9 cellular contexts compared by ENCODE assay signal in genomic region chr19:14418743-14419037, GRCh38. TPM values are rescaled to one million over a fixed set of nuclear protein-coding genes. Genes with fewer than 3 reads are reported as not detected.
DNase-seq lines count a peak whose midpoint lies in the region; ATAC-seq, FAIRE-seq and TF ChIP-seq lines count a peak whose summit lies in the region.
"Had no signal": no experiment of that assay in that cellular context is flagged by ENCODE, and none has a peak within 500 bp of the region (broad histone marks: within the 10 kb centered on the region; RNA-seq: fewer than 3 reads in every experiment).

No MANE protein-coding gene starts in this region.

- H3K4me3 ChIP-seq in astrocyte (ENCODE audit: insufficient read depth, low read depth, low read length) (peak overlapping the region; percentile 90), lower leg skin (ENCODE audit: low read depth, poor library complexity, severe bottlenecking) (peak overlapping the region; percentile 89), transverse colon (peak overlapping the region; percentile 73 to 100 (median 83))

- H4K20me1 ChIP-seq in astrocyte (ENCODE audit: insufficient read depth, low read length), result peaks cover 46% of the 10 kb centered on the region

- intact Hi-C loops in lower leg skin (cut with DNase I; ENCODE audit: low total_unique reads), result no loop called here
- intact Hi-C loops in transverse colon (cut with DNase I; ENCODE audit: low total_unique reads), result loop anchor here (5.0 kb wide), 1 partner anchor 271 kb away; no protein-coding TSS in a partner anchor

- TF ChIP-seq CTCF in astrocyte (IDR thresholded peaks at IDR 0.05; ENCODE audit: insufficient read depth, low read depth, low read length), result no peak
- no peak for TF ChIP-seq CTCF in lower leg skin (IDR thresholded peaks at IDR 0.05)
- TF ChIP-seq CTCF in transverse colon (IDR thresholded peaks at IDR 0.05), result no peak

- H3K4me3 Mint-ChIP-seq in activated T-cell treated with anti-CD3 and anti-CD28 coated beads, Interleukin-2, amount 50 U/mL, for 4 hours, result peak overlapping the region; percentile 94
- peak overlapping the region; percentile 97 for H3K4me3 Mint-ChIP-seq in astrocyte (ENCODE audit: unreplicated experiment)

- no peaks in the 10 kb centered on the region for H3K9me3 Mint-ChIP-seq in activated T-cell treated with anti-CD3 and anti-CD28 coated beads, Interleukin-2, amount 50 U/mL, for 4 hours
- no peaks in the 10 kb centered on the region for H3K9me3 Mint-ChIP-seq in astrocyte (ENCODE audit: unreplicated experiment)

- no peaks in the 10 kb centered on the region for H3K27me3 ChIP-seq in astrocyte (ENCODE audit: insufficient read depth, low read length)
- no peaks in the 10 kb centered on the region for H3K27me3 ChIP-seq in transverse colon

- H3K9me3 ChIP-seq in astrocyte (ENCODE audit: insufficient read depth, low read depth, low read length) (no peaks in the 10 kb centered on the region), transverse colon (no peaks in the 10 kb centered on the region)

- FAIRE-seq in astrocyte (lab: Jason Lieb, UNC), result no peak

- H3K27ac ChIP-seq in astrocyte (ENCODE audit: low read depth, low read length) (peak overlapping the region; percentile 96), transverse colon (peak overlapping the region; percentile 94 to 100 (median 97))

- peaks cover 53% of the 10 kb centered on the region for H3K79me2 ChIP-seq in astrocyte (ENCODE audit: insufficient read depth, low read length)

- peaks cover 5% of the 10 kb centered on the region for H3K36me3 ChIP-seq in astrocyte (ENCODE audit: insufficient read depth, low read length)
- no peaks in the 10 kb centered on the region for H3K36me3 ChIP-seq in transverse colon

- no peak for TF ChIP-seq EP300 in transverse colon (IDR thresholded peaks at IDR 0.05; ENCODE audit: low read depth)

- peak overlapping the region; percentile 83 for H3K4me2 ChIP-seq in astrocyte (ENCODE audit: low read length)

- peak overlapping the region; percentile 94 for H3K9ac ChIP-seq in astrocyte (ENCODE audit: low read length)

- TF ChIP-seq POLR2A in lower leg skin (IDR thresholded peaks at IDR 0.05), result no peak
- no peak for TF ChIP-seq POLR2A in transverse colon (IDR thresholded peaks at IDR 0.05)

- in situ Hi-C loops in transverse colon (cut with MboI; ENCODE audit: low pct_ligation_motif_present in 1 of 4, low pct_unique_long_range_greater_than_20kb in 1 of 4, low sequenced_read_pairs in 3 of 4), result no loop called here

- H3K4me1 Mint-ChIP-seq in activated T-cell treated with anti-CD3 and anti-CD28 coated beads, Interleukin-2, amount 50 U/mL, for 4 hours (ENCODE audit: low read depth), result peaks cover 34% of the 10 kb centered on the region
- peaks cover 20% of the 10 kb centered on the region for H3K4me1 Mint-ChIP-seq in astrocyte (ENCODE audit: low read depth, unreplicated experiment)

- WGBS in lower leg skin, 2 donors, result 0% methylated on average over 9 to 18 of the region's 18 CpGs
- 0% methylated on average over 10 of the region's 18 CpGs; no CpG with 5 or more reads in 1 of the 2 donors for WGBS in transverse colon (ENCODE audit: low coverage in 1 of 2), 2 donors

- no peak for ATAC-seq in activated T-cell treated with anti-CD3 and anti-CD28 coated beads, Interleukin-2, amount 50 U/mL, for 4 hours
- no peak for ATAC-seq in GM21381 (IDR thresholded peaks at IDR 0.05; ENCODE audit: unreplicated experiment)
- no peak for ATAC-seq in GM19395 (IDR thresholded peaks at IDR 0.05; ENCODE audit: unreplicated experiment)

- no peaks in the 10 kb centered on the region for H3K27me3 Mint-ChIP-seq in activated T-cell treated with anti-CD3 and anti-CD28 coated beads, Interleukin-2, amount 50 U/mL, for 4 hours (ENCODE audit: low read depth)
- H3K27me3 Mint-ChIP-seq in astrocyte (ENCODE audit: low read depth, unreplicated experiment), result no peaks in the 10 kb centered on the region

- DNase-seq in activated T-cell treated with anti-CD3 and anti-CD28 coated beads, Interleukin-2, amount 50 U/mL, for 4 hours, result no peak
- DNase-seq in activated T-cell treated with anti-CD3 and anti-CD28 coated beads for 4 hours, result no peak
- DNase-seq in astrocyte (ENCODE audit: low read depth), result no peak
- DNase-seq in lower leg skin (ENCODE audit: low spot score in 2 of 2), result no peak
- no peak for DNase-seq in transverse colon
- no peak for DNase-seq in NCI-H2029 treated with DMSO at 0.1 percent for 48 hours (lab: John Stamatoyannopoulos, UW)

- peaks cover 24% of the 10 kb centered on the region for H3K36me3 Mint-ChIP-seq in activated T-cell treated with anti-CD3 and anti-CD28 coated beads, Interleukin-2, amount 50 U/mL, for 4 hours (ENCODE audit: insufficient read depth)
- H3K36me3 Mint-ChIP-seq in astrocyte (ENCODE audit: low read depth, unreplicated experiment), result peaks cover 3% of the 10 kb centered on the region

- H2AFZ ChIP-seq in astrocyte (ENCODE audit: low read depth, low read length), result peak overlapping the region; percentile 75

- peak overlapping the region; percentile 98 for H3K27ac Mint-ChIP-seq in astrocyte (ENCODE audit: unreplicated experiment)

- H3K4me1 ChIP-seq in astrocyte (ENCODE audit: insufficient read depth, low read length) (peaks cover 13% of the 10 kb centered on the region), transverse colon (peaks cover 18 to 38% (median 24%) of the 10 kb centered on the region in 4 donors)

RNA-seq across cellular contexts. Expression of gene DDX39A, which starts 0.5 kb away (rescaled TPM):
- 100 to 1,000 TPM; 538 to 557 (median 548) TPM for total RNA-seq in activated T-cell treated with anti-CD3 and anti-CD28 coated beads, Interleukin-2, amount 50 U/mL, for 4 hours
- 44.2 and 54.9 TPM in 2 replicates for total RNA-seq in astrocyte
- total RNA-seq in lower leg skin, result 100 to 1,000 TPM in 1 of 4 donors, 10 to 100 TPM in 3; 65.7 to 128 (median 76.4) TPM
- total RNA-seq in transverse colon, result 100 to 1,000 TPM in 3 of 4 donors, 10 to 100 TPM in 1; 66.4 to 286 (median 163) TPM

RNA-seq across cellular contexts. Expression of gene PKN1, which starts 14.4 kb away (rescaled TPM):
- 100 to 1,000 TPM; 171 to 213 (median 197) TPM for total RNA-seq in activated T-cell treated with anti-CD3 and anti-CD28 coated beads, Interleukin-2, amount 50 U/mL, for 4 hours
- 59.2 and 68.3 TPM in 2 replicates for total RNA-seq in astrocyte
- total RNA-seq in lower leg skin, result 10 to 100 TPM; 13.2 to 30.9 (median 16.4) TPM
- 100 to 1,000 TPM in 1 of 4 donors, 10 to 100 TPM in 3; 29.1 to 129 (median 55.0) TPM for total RNA-seq in transverse colon

RNA-seq across cellular contexts. Expression of gene ADGRE5, which starts 37.4 kb away (rescaled TPM):
- 100 to 1,000 TPM; 217 to 280 (median 218) TPM for total RNA-seq in activated T-cell treated with anti-CD3 and anti-CD28 coated beads, Interleukin-2, amount 50 U/mL, for 4 hours
- total RNA-seq in astrocyte, result 8.2 and 9.2 TPM in 2 replicates
- total RNA-seq in lower leg skin, result 10 to 100 TPM in 3 of 4 donors, 1 to 10 TPM in 1; 8.0 to 18.6 (median 15.6) TPM
- total RNA-seq in transverse colon, result 100 to 1,000 TPM in 3 of 4 donors, 10 to 100 TPM in 1; 77.4 to 257 (median 136) TPM

RNA-seq across cellular contexts. Expression of gene PTGER1, which starts 56.5 kb away (rescaled TPM):
- total RNA-seq in activated T-cell treated with anti-CD3 and anti-CD28 coated beads, Interleukin-2, amount 50 U/mL, for 4 hours, result under 1 TPM in 1 of 3 donors, not detected in 2; 0.19 TPM
- total RNA-seq in astrocyte (0.41 and 0.91 TPM in 2 replicates), lower leg skin (under 1 TPM in 1 of 4 donors, not detected in 3; 0.62 TPM), transverse colon (1 to 10 TPM in 2 of 4 donors, not detected in 2; 1.1 to 1.2 TPM)
- total RNA-seq: Daoy had no signal
